Comparison of ENCODE assay signal across 20 cellular contexts in the genomic region with DNA sequence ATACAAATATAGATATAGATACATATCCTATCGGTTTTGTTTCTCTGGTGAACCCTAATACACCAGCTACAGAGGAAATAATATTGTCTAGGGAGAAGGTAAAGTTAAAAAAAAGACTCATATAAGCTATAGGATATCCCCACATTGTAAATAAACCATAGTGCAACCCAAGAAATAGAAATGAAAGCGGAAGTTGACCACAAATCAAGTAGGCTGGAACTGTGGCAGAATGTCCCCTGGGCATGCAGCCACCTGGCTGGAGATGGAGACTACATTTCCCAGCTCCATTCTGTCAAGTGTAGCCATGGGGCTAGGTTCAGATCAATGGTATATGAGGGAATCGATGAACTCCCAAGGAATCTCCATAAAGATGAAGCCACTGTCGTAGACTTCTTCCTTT.
DNase-seq lines count a peak whose midpoint lies in the region; ATAC-seq lines count a peak whose summit lies in the region.
"Had no signal": no experiment of that assay in that cellular context is flagged by ENCODE, and none has a peak within 500 bp of the region (broad histone marks: within the 10 kb centered on the region; RNA-seq: fewer than 3 reads in every experiment).

No MANE protein-coding gene starts in this region.

- no peak overlapping the region for H4K91ac ChIP-seq in mesenchymal stem cell (ENCODE audit: low read length)

- H2AK5ac ChIP-seq in mesenchymal stem cell (ENCODE audit: low read length, severe bottlenecking) = no peak overlapping the region

- H3K4me2 ChIP-seq in mesenchymal stem cell (ENCODE audit: low read length, poor library complexity, severe bottlenecking) = no peak overlapping the region
- H3K4me2 ChIP-seq: neural progenitor cell had no signal

- H2BK12ac ChIP-seq in mesenchymal stem cell (ENCODE audit: low read length in 2 of 2) = no peak overlapping the region

- peaks cover 28 to 60% of the 10 kb centered on the region in 2 experiments for H3K27me3 ChIP-seq in mesenchymal stem cell (ENCODE audit: control insufficient read depth in 1 of 2, insufficient read depth in 1 of 2, low read length in 2 of 2)
- no peaks in the 10 kb centered on the region for H3K27me3 ChIP-seq in right cardiac atrium (ENCODE audit: control insufficient read depth, insufficient read depth)
- H3K27me3 ChIP-seq: body of pancreas, neural progenitor cell had no signal

- no peak overlapping the region for H3K14ac ChIP-seq in mesenchymal stem cell (ENCODE audit: low read length in 2 of 2)

- 86% methylated on average over 3 of the region's 4 CpGs for WGBS in mesenchymal stem cell
- 92% methylated on average over 4 of the region's 4 CpGs for WGBS in right cardiac atrium

- H2BK120ac ChIP-seq in mesenchymal stem cell (ENCODE audit: low read depth, low read length) = no peak overlapping the region

- H3K9me3 ChIP-seq in mesenchymal stem cell (ENCODE audit: control insufficient read depth, low read length) (no peaks in the 10 kb centered on the region), right cardiac atrium (ENCODE audit: control insufficient read depth, low read length) (no peaks in the 10 kb centered on the region)
- H3K9me3 ChIP-seq: body of pancreas had no signal

- H3K4me1 ChIP-seq in mesenchymal stem cell (ENCODE audit: control insufficient read depth, insufficient read depth, low read depth, low read length) (no peaks in the 10 kb centered on the region), right cardiac atrium (ENCODE audit: control insufficient read depth, insufficient read depth, low read length) (no peaks in the 10 kb centered on the region)
- H3K4me1 ChIP-seq: body of pancreas, neural progenitor cell had no signal

- no peak overlapping the region for H3K9ac ChIP-seq in mesenchymal stem cell (ENCODE audit: low read length)
- H3K9ac ChIP-seq: neural progenitor cell had no signal

- H3K79me1 ChIP-seq in mesenchymal stem cell (replicated peaks; ENCODE audit: low read length, poor library complexity, severe bottlenecking) = no peaks in the 10 kb centered on the region

- no peak overlapping the region for H3K27ac ChIP-seq in mesenchymal stem cell (ENCODE audit: low read length, poor library complexity, severe bottlenecking)
- no peak overlapping the region for H3K27ac ChIP-seq in right cardiac atrium (ENCODE audit: low read length)
- H3K27ac ChIP-seq: body of pancreas, neural progenitor cell, WERI-Rb-1 had no signal

- H3K36me3 ChIP-seq in mesenchymal stem cell (ENCODE audit: control insufficient read depth in 1 of 2, insufficient read depth in 2 of 2, low read depth in 1 of 2, low read length in 2 of 2) = no peaks in the 10 kb centered on the region
- H3K36me3 ChIP-seq: neural progenitor cell, WERI-Rb-1 had no signal

- no peak overlapping the region for H3K23ac ChIP-seq in mesenchymal stem cell (ENCODE audit: low read length in 2 of 2)

- H2BK5ac ChIP-seq in mesenchymal stem cell (ENCODE audit: low read depth, low read length, poor library complexity, severe bottlenecking) = no peak overlapping the region

- intact Hi-C loops in right cardiac atrium (cut with DNase I) = no loop called here

- H3K4ac ChIP-seq in mesenchymal stem cell (ENCODE audit: low read depth in 1 of 2, low read length in 2 of 2) = no peak overlapping the region

- no peak overlapping the region for H2AFZ ChIP-seq in mesenchymal stem cell (ENCODE audit: low read depth, low read length)
- H2AFZ ChIP-seq: neural progenitor cell had no signal

- peak; percentile 69 for ATAC-seq in GM18502 (IDR thresholded peaks at IDR 0.05; ENCODE audit: poor library complexity, unreplicated experiment)
- peak; percentile 54 for ATAC-seq in GM21390 (IDR thresholded peaks at IDR 0.05; ENCODE audit: unreplicated experiment)
- ATAC-seq in HG03196 (IDR thresholded peaks at IDR 0.05; ENCODE audit: unreplicated experiment) = peak; percentile 71
- ATAC-seq in right cardiac atrium = no peak
- ATAC-seq: body of pancreas, T-helper 17 cell had no signal

- DNase-seq in RPMI8226 (peak; percentile 29), mesenchymal stem cell (no peak), right cardiac atrium (no peak), NCI-H187 treated with DMSO at 0.1 percent for 48 hours (lab: John Stamatoyannopoulos, UW) (no peak)
- DNase-seq in activated CD8-positive, alpha-beta memory T cell treated with anti-CD3 and anti-CD28 coated beads, Interleukin-2, amount 50 U/mL, for 48 hours = no peak
- DNase-seq: body of pancreas; C1 segment of cervical spinal cord; effector CD4-positive, alpha-beta T cell; HFFc6; hypothalamus; KG1; NCI-H1048; NCI-H187; NCI-H226; T-helper 17 cell; WERI-Rb-1 had no signal

- no peak overlapping the region for H3K18ac ChIP-seq in mesenchymal stem cell (ENCODE audit: low read depth in 1 of 2, low read length in 2 of 2)

- H2BK15ac ChIP-seq in mesenchymal stem cell (ENCODE audit: low read depth, poor library complexity, severe bottlenecking) = no peak overlapping the region

- H3K4me3 ChIP-seq in mesenchymal stem cell (ENCODE audit: insufficient read depth in 1 of 2, low read depth in 1 of 2, low read length in 2 of 2) (no peak overlapping the region), right cardiac atrium (ENCODE audit: low read length) (no peak overlapping the region)
- H3K4me3 ChIP-seq: body of pancreas, neural progenitor cell had no signal

- no peak overlapping the region for H4K8ac ChIP-seq in mesenchymal stem cell (ENCODE audit: low read length)

Comparison
In these comparisons a context has a peak if more than half of its experiments do, and no peak if none do; other contexts are left out.
1. ATAC-seq: peak in GM18502 (single experiment), GM21390 (single experiment) and HG03196 (single experiment); none in right cardiac atrium (0 of 2).